8 cellular contexts compared by ENCODE assay signal in genomic region chr3:32684800-32685603, GRCh38. TPM values are rescaled to one million over a fixed set of nuclear protein-coding genes. Genes with fewer than 3 reads are reported as not detected.
A peak's percentile ranks its signal among the peaks of the same experiment; 100 is the strongest.
DNase-seq lines count a peak whose midpoint lies in the region; ATAC-seq and TF ChIP-seq lines count a peak whose summit lies in the region.

CNOT10 (plus strand) TSS chr3:32685188; CDS start chr3:32685461, 273 bp downstream.

- peak within 1 kb of the TSS; percentile 67 for H3K4me2 ChIP-seq in OCI-LY1 (ENCODE audit: low read length)

- H3K9ac ChIP-seq in OCI-LY1 (ENCODE audit: low read length) = peak within 1 kb of the TSS; percentile 84

- in situ Hi-C loops in endometrial microvascular endothelial cells (cut with HindIII; ENCODE audit: inconsistent ontology term, low pct_unique_long_range_greater_than_20kb, low sequenced_read_pairs) = no loop called here

- peaks cover 27% of the 10 kb centered on the region for H3K79me2 ChIP-seq in OCI-LY1 (ENCODE audit: insufficient read depth, low read length)

- H3K36me3 ChIP-seq in OCI-LY1 (ENCODE audit: insufficient read depth, low read length) (peaks cover 14% of the 10 kb centered on the region; the same call in 1 of the 2 replicates), mesodermal cell (ENCODE audit: control insufficient read depth, insufficient read depth, low read length) (peaks cover 12% of the 10 kb centered on the region)

- H3K4me1 ChIP-seq in OCI-LY1 (ENCODE audit: insufficient read depth, low read length, severe bottlenecking) (peaks cover 23% of the 10 kb centered on the region), mesodermal cell (ENCODE audit: control insufficient read depth, insufficient read depth, low read length, poor library complexity, severe bottlenecking) (peaks cover 9% of the 10 kb centered on the region)

- H3K27me3 ChIP-seq in OCI-LY1 (ENCODE audit: insufficient read depth, low read length) = no peaks in the 10 kb centered on the region

- 1% methylated on average over 51 to 53 of the region's 66 CpGs for WGBS in mesodermal cell (ENCODE audit: insufficient coverage in 2 of 2), 2 experiments

- peak within 1 kb of the TSS; percentile 36 for H3K27ac ChIP-seq in OCI-LY1 (ENCODE audit: low read depth, low read length, poor library complexity, severe bottlenecking)
- peak within 1 kb of the TSS; percentile 84 for H3K27ac ChIP-seq in mesodermal cell (ENCODE audit: low read depth, low read length, severe bottlenecking)

- DNase-seq in DMS 273 (lab: John Stamatoyannopoulos, UW; ENCODE audit: unreplicated experiment) (peak; percentile 96), HuH-7 (ENCODE audit: low spot score) (peak; percentile 98)
- peak; percentile 94 for DNase-seq in activated CD8-positive, alpha-beta memory T cell treated with anti-CD3 and anti-CD28 coated beads, Interleukin-2, amount 50 U/mL, for 4 hours
- DNase-seq in stimulated activated CD8-positive, alpha-beta memory T cell treated with anti-CD3 and anti-CD28 coated beads, Interleukin-15, amount 100 ng/mL, for 4 hours (ENCODE audit: low read depth in 2 of 2) = peak; percentile 91 to 94

- no peaks in the 10 kb centered on the region for H3F3A ChIP-seq in OCI-LY1 (ENCODE audit: insufficient read depth, low read length)

- ATAC-seq in GM21515 (IDR thresholded peaks at IDR 0.05; ENCODE audit: unreplicated experiment) = peak; percentile 98

- H3K9me3 ChIP-seq in OCI-LY1 (ENCODE audit: low read length) (no peaks in the 10 kb centered on the region), mesodermal cell (ENCODE audit: control insufficient read depth, low read length) (no peaks in the 10 kb centered on the region)

- H3K9me2 ChIP-seq in OCI-LY1 (ENCODE audit: low read depth, low read length) = no peaks in the 10 kb centered on the region

- H4K20me1 ChIP-seq in OCI-LY1 (ENCODE audit: insufficient read depth, low read length) = no peaks in the 10 kb centered on the region

- TF ChIP-seq CTCF in OCI-LY1 (IDR thresholded peaks at IDR 0.05; ENCODE audit: low read length) = peak; percentile 3; the same call in 1 of the 2 replicates

- H2AFZ ChIP-seq in OCI-LY1 (ENCODE audit: low read length) = peak within 1 kb of the TSS; percentile 64

- H3K4me3 ChIP-seq in OCI-LY1 (ENCODE audit: low read depth, low read length, poor library complexity, severe bottlenecking) (peak within 1 kb of the TSS; percentile 84), mesodermal cell (ENCODE audit: extremely low read depth, insufficient read depth, low read length, poor library complexity, severe bottlenecking) (peak within 1 kb of the TSS; percentile 93)

RNA-seq across cellular contexts. Expression of gene CNOT10, which starts in this region (rescaled TPM):
- 14.8 TPM for total RNA-seq in endometrial microvascular endothelial cells (ENCODE audit: inconsistent ontology term)
- polyA plus RNA-seq in mesodermal cell (2013, experiment 1 of 2) = 30.0 TPM
- 28.0 TPM for polyA plus RNA-seq in mesodermal cell (2013, experiment 2 of 2)

Comparison
In these comparisons a context has a peak if more than half of its experiments do, and no peak if none do; other contexts are left out.
1. Peak in every context shown above with its lines: DNase-seq, ATAC-seq, H3K4me3 ChIP-seq and H3K27ac ChIP-seq.